In genomic region chr15:75760689-75761435, GRCh38 we compare ENCODE assay signal across 18 cellular contexts. TPM values are rescaled to one million over a fixed set of nuclear protein-coding genes. Genes with fewer than 3 reads are reported as not detected.
DNase-seq lines count a peak whose midpoint lies in the region; ATAC-seq and TF ChIP-seq lines count a peak whose summit lies in the region.
"Had no signal": no experiment of that assay in that cellular context is flagged by ENCODE, and none has a peak within 500 bp of the region (broad histone marks: within the 10 kb centered on the region; RNA-seq: fewer than 3 reads in every experiment).

No MANE protein-coding gene starts in this region.

- no peaks in the 10 kb centered on the region for H3K27me3 ChIP-seq in CD4-positive, CD25-positive, alpha-beta regulatory T cell (ENCODE audit: control insufficient read depth, insufficient read depth, low read length)
- H3K27me3 ChIP-seq: BLaER1 treated with 17β-estradiol and CSF1 and Interleukin-3, amounts not matched to agents 10 nM and 100 nM had no signal

- peak overlapping the region in 1 of 3 donors; percentile 46 for H3K27ac Mint-ChIP-seq in CD4-positive, CD25-positive, alpha-beta regulatory T cell
- peak overlapping the region in 2 of 5 experiments; percentile 44 to 48 for H3K27ac Mint-ChIP-seq in brain
- peak overlapping the region; percentile 23 to 47 for H3K27ac Mint-ChIP-seq in natural killer cell treated with Interleukin-12 subunit alpha and Interleukin-12 subunit beta and Interleukin-15 and Interleukin-18, amount 100 ng/mL, for 72 hours

- no peaks in the 10 kb centered on the region for H3K36me3 Mint-ChIP-seq in CD4-positive, CD25-positive, alpha-beta regulatory T cell
- H3K36me3 Mint-ChIP-seq in brain, result no peaks in the 10 kb centered on the region
- H3K36me3 Mint-ChIP-seq in natural killer cell treated with Interleukin-12 subunit alpha and Interleukin-12 subunit beta and Interleukin-15 and Interleukin-18, amount 100 ng/mL, for 72 hours, result no peaks in the 10 kb centered on the region

- no peaks in the 10 kb centered on the region for H3K9me3 Mint-ChIP-seq in CD4-positive, CD25-positive, alpha-beta regulatory T cell
- no peaks in the 10 kb centered on the region for H3K9me3 Mint-ChIP-seq in brain
- no peaks in the 10 kb centered on the region for H3K9me3 Mint-ChIP-seq in natural killer cell treated with Interleukin-12 subunit alpha and Interleukin-12 subunit beta and Interleukin-15 and Interleukin-18, amount 100 ng/mL, for 72 hours

- H3K27me3 Mint-ChIP-seq in CD4-positive, CD25-positive, alpha-beta regulatory T cell, result peaks cover 4% of the 10 kb centered on the region
- peaks cover 6% of the 10 kb centered on the region for H3K27me3 Mint-ChIP-seq in brain
- H3K27me3 Mint-ChIP-seq in natural killer cell treated with Interleukin-12 subunit alpha and Interleukin-12 subunit beta and Interleukin-15 and Interleukin-18, amount 100 ng/mL, for 72 hours, result peaks cover 0 to 5% of the 10 kb centered on the region in 2 donors

- peak overlapping the region in 3 of 4 donors; percentile 27 to 77 (median 56) for H3K4me3 Mint-ChIP-seq in CD4-positive, CD25-positive, alpha-beta regulatory T cell
- peak overlapping the region in 3 of 5 experiments; percentile 12 to 24 (median 19) for H3K4me3 Mint-ChIP-seq in brain
- H3K4me3 Mint-ChIP-seq in natural killer cell treated with Interleukin-12 subunit alpha and Interleukin-12 subunit beta and Interleukin-15 and Interleukin-18, amount 100 ng/mL, for 72 hours, result no peak overlapping the region

- no peaks in the 10 kb centered on the region for H3K36me3 ChIP-seq in CD4-positive, CD25-positive, alpha-beta regulatory T cell (ENCODE audit: control insufficient read depth, insufficient read depth, low read length)
- H3K36me3 ChIP-seq: BLaER1 treated with 17β-estradiol and CSF1 and Interleukin-3, amounts not matched to agents 10 nM and 100 nM had no signal

- H3K27ac ChIP-seq in CD4-positive, CD25-positive, alpha-beta regulatory T cell (ENCODE audit: insufficient read depth, low read length, poor library complexity, severe bottlenecking), result no peak overlapping the region
- H3K27ac ChIP-seq: BLaER1 treated with 17β-estradiol and CSF1 and Interleukin-3, amounts not matched to agents 10 nM and 100 nM had no signal

- no peak for TF ChIP-seq CTCF in brain (conservative IDR thresholded peaks at IDR 0.05)

- peaks cover 10% of the 10 kb centered on the region for H3K4me1 ChIP-seq in CD4-positive, CD25-positive, alpha-beta regulatory T cell (ENCODE audit: control insufficient read depth, insufficient read depth, low read length, poor library complexity, severe bottlenecking)

- peaks cover 7 to 26% (median 15%) of the 10 kb centered on the region in 4 donors for H3K4me1 Mint-ChIP-seq in CD4-positive, CD25-positive, alpha-beta regulatory T cell
- peaks cover 24% of the 10 kb centered on the region for H3K4me1 Mint-ChIP-seq in brain
- peaks cover 12 to 13% of the 10 kb centered on the region in 2 donors for H3K4me1 Mint-ChIP-seq in natural killer cell treated with Interleukin-12 subunit alpha and Interleukin-12 subunit beta and Interleukin-15 and Interleukin-18, amount 100 ng/mL, for 72 hours (ENCODE audit: low read depth in 2 of 2)

- H3K4me3 ChIP-seq in CD4-positive, CD25-positive, alpha-beta regulatory T cell (ENCODE audit: low read depth, low read length), result no peak overlapping the region
- H3K4me3 ChIP-seq: BLaER1 treated with 17β-estradiol and CSF1 and Interleukin-3, amounts not matched to agents 10 nM and 100 nM had no signal

- no peak for ATAC-seq in CD4-positive, CD25-positive, alpha-beta regulatory T cell (ENCODE audit: low read depth in 2 of 2)
- ATAC-seq in natural killer cell treated with Interleukin-12 subunit alpha and Interleukin-12 subunit beta and Interleukin-15 and Interleukin-18, amount 100 ng/mL, for 72 hours, result no peak
- no peak for ATAC-seq in HG03025 (IDR thresholded peaks at IDR 0.05; ENCODE audit: low FRiP score, unreplicated experiment)

- peak; percentile 37 for DNase-seq in activated CD8-positive, alpha-beta memory T cell treated with anti-CD3 and anti-CD28 coated beads, Interleukin-2, amount 50 U/mL, for 48 hours
- no peak for DNase-seq in activated CD8-positive, alpha-beta memory T cell treated with anti-CD3 and anti-CD28 coated beads for 24 hours
- DNase-seq in CD4-positive, CD25-positive, alpha-beta regulatory T cell, result no peak
- no peak for DNase-seq in natural killer cell treated with Interleukin-12 subunit alpha and Interleukin-12 subunit beta and Interleukin-15 and Interleukin-18, amount 100 ng/mL, for 72 hours (ENCODE audit: low spot score)
- DNase-seq in HUDEP-2 (lab: John Stamatoyannopoulos, UW; ENCODE audit: unreplicated experiment in 76 of 76) (no peak), foreskin melanocyte (no peak)
- DNase-seq: 8988T, Caco-2, DMS53, HCEC 1CT, NCI-H1092, NCI-H345, NCI-H526 treated with DMSO at 0.1 percent for 48 hours, RPMI8226 had no signal

- no peaks in the 10 kb centered on the region for H3K9me3 ChIP-seq in CD4-positive, CD25-positive, alpha-beta regulatory T cell (ENCODE audit: control insufficient read depth in 2 of 2, low read length in 2 of 2)
- H3K9me3 ChIP-seq: BLaER1 treated with 17β-estradiol and CSF1 and Interleukin-3, amounts not matched to agents 10 nM and 100 nM; Caco-2 had no signal

RNA-seq across cellular contexts. Expression of gene CSPG4, which starts 48.2 kb away (rescaled TPM):
- total RNA-seq in CD4-positive, CD25-positive, alpha-beta regulatory T cell, result not detected
- polyA plus RNA-seq in CD4-positive, CD25-positive, alpha-beta regulatory T cell, result not detected
- 11.3 TPM for polyA plus RNA-seq in brain (ENCODE audit: insufficient read depth, low read depth, low replicate concordance)
- not detected for total RNA-seq in natural killer cell treated with Interleukin-12 subunit alpha and Interleukin-12 subunit beta and Interleukin-15 and Interleukin-18, amount 100 ng/mL, for 72 hours
- total RNA-seq: OCI-LY7 had no signal
